In the genomic region with DNA sequence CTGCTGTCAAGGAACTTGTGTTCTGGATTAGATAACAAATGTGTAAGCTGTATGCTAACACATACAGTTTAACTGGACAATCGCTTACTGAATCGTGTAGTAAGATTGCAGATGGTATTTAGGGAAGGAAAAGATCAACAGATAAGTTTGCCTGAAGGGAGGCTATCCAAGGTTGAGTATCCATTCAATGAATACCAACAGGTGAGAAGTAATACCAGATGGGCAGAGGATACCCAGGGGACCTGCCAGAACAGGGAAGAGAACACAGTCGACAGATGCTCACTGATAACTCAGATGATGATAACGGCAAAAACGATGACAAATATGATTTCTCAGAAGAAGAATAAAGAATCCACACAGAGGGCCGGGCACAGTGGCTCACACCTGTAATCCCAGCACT, we compare ENCODE assay signal across 24 cellular contexts.
"Had no signal": no experiment of that assay in that cellular context is flagged by ENCODE, and none has a peak within 500 bp of the region (broad histone marks: within the 10 kb centered on the region; RNA-seq: fewer than 3 reads in every experiment).

No MANE protein-coding gene starts in this region.

- H3K4me3 ChIP-seq: cardiac muscle cell, sigmoid colon, thoracic aorta had no signal

- H3K9me3 ChIP-seq: neutrophil, sigmoid colon, thoracic aorta had no signal

- DNase-seq: activated CD4-positive, alpha-beta memory T cell treated with anti-CD3 and anti-CD28 coated beads for 36 hours; activated CD4-positive, alpha-beta T cell treated with anti-CD3 and anti-CD28 coated beads for 48 hours; activated CD4-positive, CD25-positive, alpha-beta regulatory T cell; activated naive CD4-positive, alpha-beta T cell treated with Interleukin-2 at 50 U/mL for 16 hours; activated naive CD8-positive, alpha-beta T cell treated with anti-CD3 and anti-CD28 coated beads, Interleukin-2, amount 10 ng/mL, durations not matched to agents 7 days and 5 days; activated T-cell treated with anti-CD3 and anti-CD28 coated beads, Interleukin-2, amount 50 U/mL, for 48 hours; amygdala; dermis blood vessel endothelial cell; effector CD8-positive, alpha-beta T cell; foreskin keratinocyte; hippocampal formation; left ventricle myocardium superior; midbrain; retina; sigmoid colon; stimulated activated CD4-positive, alpha-beta T cell treated with anti-CD3 and anti-CD28 coated beads, Interleukin-4, amount 100 ng/mL, for 24 hours; stimulated activated naive CD4-positive, alpha-beta T cell treated with Interleukin-2 at 50 U/mL for 16 hours; SW 1271; T-helper 17 cell had no signal

- H3K79me2 ChIP-seq: parathyroid adenoma had no signal

- H3K27ac ChIP-seq: foreskin keratinocyte, neutrophil, parathyroid adenoma, sigmoid colon, thoracic aorta had no signal

- H3K27me3 ChIP-seq: cardiac muscle cell, foreskin keratinocyte, sigmoid colon had no signal

- H3K27ac Mint-ChIP-seq: activated CD4-positive, alpha-beta memory T cell treated with anti-CD3 and anti-CD28 coated beads for 36 hours; activated naive CD8-positive, alpha-beta T cell treated with anti-CD3 and anti-CD28 coated beads, Interleukin-2, amount 10 ng/mL, durations not matched to agents 7 days and 5 days; T-helper 17 cell had no signal

- H3K36me3 ChIP-seq: cardiac muscle cell, neutrophil, sigmoid colon, thoracic aorta had no signal

- H3K9me3 Mint-ChIP-seq: activated CD4-positive, alpha-beta memory T cell treated with anti-CD3 and anti-CD28 coated beads for 36 hours; activated naive CD8-positive, alpha-beta T cell treated with anti-CD3 and anti-CD28 coated beads, Interleukin-2, amount 10 ng/mL, durations not matched to agents 7 days and 5 days; nephron had no signal

- H3K4me1 ChIP-seq: parathyroid adenoma had no signal

- H3K36me3 Mint-ChIP-seq: activated CD4-positive, alpha-beta memory T cell treated with anti-CD3 and anti-CD28 coated beads for 36 hours; activated naive CD8-positive, alpha-beta T cell treated with anti-CD3 and anti-CD28 coated beads, Interleukin-2, amount 10 ng/mL, durations not matched to agents 7 days and 5 days had no signal

- H3K9ac ChIP-seq: parathyroid adenoma had no signal

- H3K4me3 Mint-ChIP-seq: activated CD4-positive, alpha-beta memory T cell treated with anti-CD3 and anti-CD28 coated beads for 36 hours; activated naive CD8-positive, alpha-beta T cell treated with anti-CD3 and anti-CD28 coated beads, Interleukin-2, amount 10 ng/mL, durations not matched to agents 7 days and 5 days; T-helper 17 cell had no signal

- H2AFZ ChIP-seq: parathyroid adenoma had no signal
